Comparison of ENCODE assay signal across 1 cellular context in genomic region chr1:3740752-3741151, GRCh38.
TF ChIP-seq lines count a peak whose summit lies in the region.

No MANE protein-coding gene starts in this region.

TF ChIP-seq in HepG2, 621 proteins besides CTCF, POLR2A, EP300 and RAD21:
- TF ChIP-seq SIN3B (IDR thresholded peaks at IDR 0.05; ENCODE audit: low read length) (no peak), ZNF512B (CRISPR knock-in tag; IDR thresholded peaks at IDR 0.05; ENCODE audit: borderline replicate concordance) (no peak), ZNF460 (CRISPR knock-in tag; IDR thresholded peaks at IDR 0.05; ENCODE audit: borderline replicate concordance) (no peak), ZBTB7A (CRISPR knock-in tag; IDR thresholded peaks at IDR 0.05) (no peak), ZBTB14 (CRISPR knock-in tag; IDR thresholded peaks at IDR 0.05) (no peak), AGO2 (optimal IDR thresholded peaks at IDR 0.05; ENCODE audit: low read depth, low read length) (peak; percentile 20)
